In genomic region chr11:28976012-28976800, GRCh38 we compare ENCODE assay signal across 25 cellular contexts.
"Had no signal": no experiment of that assay in that cellular context is flagged by ENCODE, and none has a peak within 500 bp of the region (broad histone marks: within the 10 kb centered on the region; RNA-seq: fewer than 3 reads in every experiment).

No MANE protein-coding gene starts in this region.

- H3K27me3 ChIP-seq: foreskin keratinocyte, ovary, vagina had no signal

- H3K9me3 Mint-ChIP-seq: brain had no signal

- DNase-seq: activated CD4-positive, alpha-beta T cell treated with anti-CD3 and anti-CD28 coated beads, Interleukin-2, amount 10 ng/mL, durations not matched to agents 7 days and 5 days; activated CD4-positive, CD25-positive, alpha-beta regulatory T cell treated with anti-CD3 and anti-CD28 coated beads, Interleukin-2, amount 50 U/mL, for 72 hours; activated CD8-positive, alpha-beta T cell treated with anti-CD3 and anti-CD28 coated beads for 36 hours; activated gamma-delta T cell treated with Interleukin-2 at 50 U/mL for 16 hours; activated T-cell treated with anti-CD3 and anti-CD28 coated beads, Interleukin-2, amount 50 U/mL, for 1 hour; anterior cingulate cortex; caudate nucleus; dermis blood vessel endothelial cell; effector CD8-positive, alpha-beta T cell; erythroblast; foreskin keratinocyte; kidney; naive thymus-derived CD4-positive, alpha-beta T cell; ovary; small intestine; stimulated activated CD4-positive, alpha-beta T cell treated with anti-CD3 and anti-CD28 coated beads, Interleukin-15, amount 100 ng/mL, for 24 hours; trophoblast cell had no signal

- H3K36me3 Mint-ChIP-seq: activated naive CD4-positive, alpha-beta T cell treated with anti-CD3 and anti-CD28 coated beads, Interleukin-2, amount 50 U/mL, for 24 hours; brain; stimulated activated memory B cell treated with anti-CD40 and anti-IgM and Interleukin-4, amounts not matched to agents 10 μg/mL and 1 μg/mL and 100 μg/mL, for 72 hours had no signal

- H3K9me3 ChIP-seq: ovary, vagina had no signal

- H3K4me1 Mint-ChIP-seq: activated CD4-positive, alpha-beta T cell treated with anti-CD3 and anti-CD28 coated beads, Interleukin-2, amount 10 ng/mL, durations not matched to agents 7 days and 5 days; activated naive CD4-positive, alpha-beta T cell treated with anti-CD3 and anti-CD28 coated beads, Interleukin-2, amount 50 U/mL, for 24 hours; brain; naive thymus-derived CD4-positive, alpha-beta T cell; stimulated activated memory B cell treated with anti-CD40 and anti-IgM and Interleukin-4, amounts not matched to agents 10 μg/mL and 1 μg/mL and 100 μg/mL, for 72 hours had no signal

- H3K27ac Mint-ChIP-seq: activated CD4-positive, alpha-beta T cell treated with anti-CD3 and anti-CD28 coated beads, Interleukin-2, amount 10 ng/mL, durations not matched to agents 7 days and 5 days; activated CD8-positive, alpha-beta T cell treated with anti-CD3 and anti-CD28 coated beads for 36 hours; activated naive CD4-positive, alpha-beta T cell treated with anti-CD3 and anti-CD28 coated beads, Interleukin-2, amount 50 U/mL, for 24 hours; brain; naive thymus-derived CD4-positive, alpha-beta T cell; stimulated activated memory B cell treated with anti-CD40 and anti-IgM and Interleukin-4, amounts not matched to agents 10 μg/mL and 1 μg/mL and 100 μg/mL, for 72 hours; T-helper 2 cell treated with Interferon-gamma antibody and Interleukin-4, amounts not matched to agents 5 μg/mL and 100 μg/mL, for 36 hours had no signal

- H3K27me3 Mint-ChIP-seq: activated CD4-positive, alpha-beta T cell treated with anti-CD3 and anti-CD28 coated beads, Interleukin-2, amount 10 ng/mL, durations not matched to agents 7 days and 5 days; activated CD8-positive, alpha-beta T cell treated with anti-CD3 and anti-CD28 coated beads for 36 hours; activated naive CD4-positive, alpha-beta T cell treated with anti-CD3 and anti-CD28 coated beads, Interleukin-2, amount 50 U/mL, for 24 hours; naive thymus-derived CD4-positive, alpha-beta T cell; stimulated activated memory B cell treated with anti-CD40 and anti-IgM and Interleukin-4, amounts not matched to agents 10 μg/mL and 1 μg/mL and 100 μg/mL, for 72 hours had no signal

- ATAC-seq: activated CD8-positive, alpha-beta T cell treated with anti-CD3 and anti-CD28 coated beads for 36 hours; foreskin keratinocyte; naive thymus-derived CD4-positive, alpha-beta T cell; sciatic nerve; stimulated activated memory B cell treated with anti-CD40 and anti-IgM and Interleukin-4, amounts not matched to agents 10 μg/mL and 1 μg/mL and 100 μg/mL, for 72 hours had no signal

- H3K27ac ChIP-seq: foreskin keratinocyte, ovary, vagina, VCaP had no signal

- H3K36me3 ChIP-seq: ovary, vagina had no signal

- H3K4me1 ChIP-seq: foreskin keratinocyte, vagina had no signal

- H3K4me3 ChIP-seq: lung, ovary, vagina had no signal

- H3K4me3 Mint-ChIP-seq: activated CD4-positive, alpha-beta T cell treated with anti-CD3 and anti-CD28 coated beads, Interleukin-2, amount 10 ng/mL, durations not matched to agents 7 days and 5 days; activated CD8-positive, alpha-beta T cell treated with anti-CD3 and anti-CD28 coated beads for 36 hours; activated naive CD4-positive, alpha-beta T cell treated with anti-CD3 and anti-CD28 coated beads, Interleukin-2, amount 50 U/mL, for 24 hours; brain; naive thymus-derived CD4-positive, alpha-beta T cell; stimulated activated memory B cell treated with anti-CD40 and anti-IgM and Interleukin-4, amounts not matched to agents 10 μg/mL and 1 μg/mL and 100 μg/mL, for 72 hours; T-helper 2 cell treated with Interferon-gamma antibody and Interleukin-4, amounts not matched to agents 5 μg/mL and 100 μg/mL, for 36 hours had no signal

- FAIRE-seq: small intestine had no signal
